22 cellular contexts compared by ENCODE assay signal in the genomic region with DNA sequence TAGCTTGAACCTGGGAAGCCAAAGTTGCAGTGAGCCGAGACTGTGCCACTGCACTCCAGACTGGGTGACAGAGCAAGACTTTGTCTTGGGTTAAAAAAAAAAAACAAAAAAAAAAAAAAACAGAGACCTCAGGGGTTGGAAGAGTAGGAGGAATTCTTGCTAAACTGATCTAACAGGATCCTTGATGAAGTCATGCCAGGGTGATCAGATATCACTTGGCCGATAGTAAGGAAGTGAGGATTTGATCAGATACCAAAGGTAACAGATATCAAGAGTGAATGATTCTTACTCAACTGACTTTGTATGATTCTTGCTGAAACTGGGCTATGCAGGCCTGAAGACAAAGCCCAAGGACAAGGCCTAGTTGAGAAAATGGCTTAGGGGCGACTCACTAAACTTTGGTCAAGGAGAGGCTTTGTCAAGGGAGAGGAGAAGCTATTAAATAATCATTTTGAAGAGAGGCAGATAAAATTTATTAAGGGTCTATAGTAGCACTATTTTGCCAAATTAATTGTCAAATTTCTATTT.
DNase-seq lines count a peak whose midpoint lies in the region; ATAC-seq and TF ChIP-seq lines count a peak whose summit lies in the region.
"Had no signal": no experiment of that assay in that cellular context is flagged by ENCODE, and none has a peak within 500 bp of the region (broad histone marks: within the 10 kb centered on the region; RNA-seq: fewer than 3 reads in every experiment).

No MANE protein-coding gene starts in this region.

- intact Hi-C loops in IMR-90 (cut with micrococcal nuclease): loop anchor here (5.0 kb wide), 1 partner anchor 323 kb away; no protein-coding TSS in a partner anchor
- intact Hi-C loops in adrenal gland (cut with DNase I): no loop called here

- in situ Hi-C loops in IMR-90 (cut with MboI; ENCODE audit: low sequenced_read_pairs): no loop called here

- no peak overlapping the region for H3K56ac ChIP-seq in IMR-90 (ENCODE audit: extremely low read depth, insufficient read depth, low read length)

- H3K79me1 ChIP-seq in IMR-90 (ENCODE audit: low read depth in 1 of 2, low read length in 2 of 2): no peaks in the 10 kb centered on the region

- no peaks in the 10 kb centered on the region; the same call in 1 of the 2 replicates for H3K9me1 ChIP-seq in IMR-90 (ENCODE audit: insufficient read depth, low read length)

- DNase-seq in EH (ENCODE audit: low read depth) (peak; percentile 46), IMR-90 (peak; percentile 31), astrocyte of the hippocampus (ENCODE audit: low read depth, low spot score) (peak; percentile 16), kidney tubule cell (ENCODE audit: low spot score) (peak; percentile 51), adrenal gland (no peak), GM10248 (ENCODE audit: extremely low spot score) (no peak), ureter (ENCODE audit: low spot score) (no peak), chondrocyte (ENCODE audit: low spot score) (no peak)
- DNase-seq: AML-193; C1 segment of cervical spinal cord; Calu3; CD8-positive, alpha-beta memory T cell; DMS153; H9; NCI-H1417; NCI-H187; NCI-H2107; NCI-H446 treated with DMSO at 0.1 percent for 48 hours; NCI-H526 treated with DMSO at 0.1 percent for 48 hours; OCI-M1; Right ventricle myocardium superior had no signal

- no peaks in the 10 kb centered on the region for H3K27me3 ChIP-seq in IMR-90 (ENCODE audit: control insufficient read depth, insufficient read depth, low read length)
- no peaks in the 10 kb centered on the region for H3K27me3 ChIP-seq in adrenal gland

- no peak overlapping the region for H3K27ac Mint-ChIP-seq in chondrocyte (ENCODE audit: unreplicated experiment)
- H3K27ac Mint-ChIP-seq: CD8-positive, alpha-beta memory T cell; H9 had no signal

- H2BK5ac ChIP-seq in IMR-90 (ENCODE audit: low read depth, low read length, poor library complexity, severe bottlenecking): no peak overlapping the region

- no peak overlapping the region for H4K8ac ChIP-seq in IMR-90 (ENCODE audit: low read depth in 2 of 2, low read length in 2 of 2)

- peak overlapping the region; percentile 85 for H3K14ac ChIP-seq in IMR-90 (replicated peaks; ENCODE audit: low read depth, low read length)

- no peak overlapping the region for H2AFZ ChIP-seq in IMR-90 (replicated peaks; ENCODE audit: low read length, poor library complexity)

- 100% methylated on average over 1 of the region's 3 CpGs; no CpG with 5 or more reads in 1 of the 2 experiments for WGBS in IMR-90 (ENCODE audit: extremely low coverage in 2 of 2, insufficient read length in 1 of 2), 2 experiments
- 83 to 88% (median 85%) methylated on average over 3 of the region's 3 CpGs for WGBS in adrenal gland, 4 donors

- no peaks in the 10 kb centered on the region for H3K27me3 Mint-ChIP-seq in chondrocyte (ENCODE audit: low read depth)

- H2BK120ac ChIP-seq in IMR-90 (ENCODE audit: low read depth, low read length): peak overlapping the region; percentile 81

- H3K9me3 ChIP-seq in IMR-90 (ENCODE audit: control insufficient read depth, insufficient read depth, low read length): no peaks in the 10 kb centered on the region
- no peaks in the 10 kb centered on the region for H3K9me3 ChIP-seq in adrenal gland (replicated peaks in 1 of 3)

- no peaks in the 10 kb centered on the region for H3K36me3 Mint-ChIP-seq in chondrocyte (ENCODE audit: low read depth)

- H2AK9ac ChIP-seq in IMR-90 (replicated peaks; ENCODE audit: low read depth, low read length, poor library complexity): no peak overlapping the region

- H3K27ac ChIP-seq in IMR-90 (ENCODE audit: insufficient read depth, low read length) (no peak overlapping the region), adrenal gland (no peak overlapping the region)

- no peaks in the 10 kb centered on the region for H3K36me3 ChIP-seq in IMR-90 (ENCODE audit: control insufficient read depth, insufficient read depth, low read length)
- no peaks in the 10 kb centered on the region for H3K36me3 ChIP-seq in adrenal gland (replicated peaks in 1 of 2)

- H3K4me2 ChIP-seq in IMR-90 (ENCODE audit: low read depth, low read length): no peak overlapping the region

- H3K18ac ChIP-seq in IMR-90 (ENCODE audit: low read depth, low read length): peak overlapping the region; percentile 20; the same call in 1 of the 2 replicates

- ATAC-seq in IMR-90 (ENCODE audit: low read depth): no peak

- dilution Hi-C loops in IMR-90 (cut with HindIII; ENCODE audit: low sequenced_read_pairs, unreplicated experiment): no loop called here

- peaks cover 7% of the 10 kb centered on the region for H3K4me1 ChIP-seq in IMR-90 (ENCODE audit: control insufficient read depth, insufficient read depth, low read length)
- no peaks in the 10 kb centered on the region for H3K4me1 ChIP-seq in adrenal gland (replicated peaks in 1 of 2)

- H3K4me3 Mint-ChIP-seq in chondrocyte (ENCODE audit: unreplicated experiment): no peak overlapping the region
- H3K4me3 Mint-ChIP-seq: CD8-positive, alpha-beta memory T cell; H9; IgD-negative memory B cell had no signal

- CTCF ChIA-PET in IMR-90 (lab: Yijun Ruan, JAX) (interaction anchor here (0.7 kb wide), 1 partner anchor 716 kb away, joined by 5 read pairs; no protein-coding TSS in a partner anchor), GM10248 (lab: Yijun Ruan, JAX) (interaction anchor here (1.4 kb wide), 1 partner anchor 23 kb away, joined by 3 read pairs; no protein-coding TSS in a partner anchor)

- H3K4me1 Mint-ChIP-seq in chondrocyte (ENCODE audit: low read depth): peaks cover 12% of the 10 kb centered on the region

- no peak overlapping the region for H3K23ac ChIP-seq in IMR-90 (ENCODE audit: low read depth, low read length)

- peaks cover 6% of the 10 kb centered on the region for H3K9me3 Mint-ChIP-seq in chondrocyte (ENCODE audit: low read depth)
- H3K9me3 Mint-ChIP-seq: H9, IgD-negative memory B cell had no signal

- H2AK5ac ChIP-seq in IMR-90 (ENCODE audit: low read depth, low read length): 0 out of 2 replicates have a peak overlapping the region, but pooled peaks have one; percentile 43

- TF ChIP-seq RAD21 in IMR-90 (IDR thresholded peaks at IDR 0.05; ENCODE audit: low read length): no peak

- peak overlapping the region; percentile 80; the same call in 1 of the 2 replicates for H2BK20ac ChIP-seq in IMR-90 (ENCODE audit: low read depth, low read length)

- no peak overlapping the region for H3K4me3 ChIP-seq in IMR-90 (ENCODE audit: insufficient read depth, low read depth, low read length)
- H3K4me3 ChIP-seq in adrenal gland: no peak overlapping the region

- no peak overlapping the region for H3K9ac ChIP-seq in IMR-90 (ENCODE audit: low read depth, low read length)

- H3K4ac ChIP-seq in IMR-90 (ENCODE audit: low read depth, low read length): peak overlapping the region; percentile 72; the same call in 1 of the 2 replicates

- H4K5ac ChIP-seq in IMR-90 (ENCODE audit: low read depth, low read length): no peak overlapping the region

- POLR2A ChIA-PET in IMR-90 (lab: Charles Lee; ENCODE audit: unreplicated experiment): no interaction called here
- POLR2A ChIA-PET in GM10248 (lab: Yijun Ruan, JAX): no interaction called here

- no peak for TF ChIP-seq POLR2A in IMR-90 (IDR thresholded peaks at IDR 0.05; ENCODE audit: low read depth, low read length)
- TF ChIP-seq POLR2A in adrenal gland (IDR thresholded peaks at IDR 0.05): no peak

- no TSS peak for BruUV-seq in IMR-90 (replicated peaks; lab: Mats Ljungman, UMichigan)

- H2BK15ac ChIP-seq in IMR-90 (ENCODE audit: low read depth, low read length): peak overlapping the region; percentile 34; the same call in 1 of the 3 replicates

- H4K91ac ChIP-seq in IMR-90 (ENCODE audit: insufficient read depth, low read depth, low read length): no peak overlapping the region

- H4K20me1 ChIP-seq in IMR-90 (ENCODE audit: insufficient read depth, low read length): no peaks in the 10 kb centered on the region

- TF ChIP-seq CTCF in IMR-90 (conservative IDR thresholded peaks at IDR 0.05; ENCODE audit: low read depth, low read length) (no peak), adrenal gland (IDR thresholded peaks at IDR 0.05) (no peak), GM10248 (IDR thresholded peaks at IDR 0.05; ENCODE audit: control extremely low read depth, extremely low read depth, low read depth, missing control alignments) (no peak), chondrocyte (IDR thresholded peaks at IDR 0.05) (no peak)

TF ChIP-seq in IMR-90, 13 proteins besides CTCF, POLR2A, EP300 and RAD21:
- TF ChIP-seq MAZ (IDR thresholded peaks at IDR 0.05; ENCODE audit: borderline replicate concordance, low read depth, low read length) (no peak), MXI1 (IDR thresholded peaks at IDR 0.05; ENCODE audit: borderline replicate concordance, low read depth, low read length) (no peak), MAFK (IDR thresholded peaks at IDR 0.05; ENCODE audit: low read depth, low read length) (no peak), RCOR1 (IDR thresholded peaks at IDR 0.05; ENCODE audit: insufficient replicate concordance, low read length) (no peak), CHD1 (IDR thresholded peaks at IDR 0.05; ENCODE audit: low read depth, low read length) (no peak), BHLHE40 (IDR thresholded peaks at IDR 0.05; ENCODE audit: low read depth, low read length) (no peak), FOS (IDR thresholded peaks at IDR 0.05; ENCODE audit: low read depth, low read length) (no peak), CEBPB (IDR thresholded peaks at IDR 0.05; ENCODE audit: low read depth, low read length) (no peak), RFX5 (IDR thresholded peaks at IDR 0.05; ENCODE audit: low read depth, low read length) (no peak), SMC3 (IDR thresholded peaks at IDR 0.05; ENCODE audit: low read depth, low read length) (no peak), NFE2L2 (IDR thresholded peaks at IDR 0.05; ENCODE audit: low read depth, low read length) (no peak)
- TF ChIP-seq, protein P1, sequence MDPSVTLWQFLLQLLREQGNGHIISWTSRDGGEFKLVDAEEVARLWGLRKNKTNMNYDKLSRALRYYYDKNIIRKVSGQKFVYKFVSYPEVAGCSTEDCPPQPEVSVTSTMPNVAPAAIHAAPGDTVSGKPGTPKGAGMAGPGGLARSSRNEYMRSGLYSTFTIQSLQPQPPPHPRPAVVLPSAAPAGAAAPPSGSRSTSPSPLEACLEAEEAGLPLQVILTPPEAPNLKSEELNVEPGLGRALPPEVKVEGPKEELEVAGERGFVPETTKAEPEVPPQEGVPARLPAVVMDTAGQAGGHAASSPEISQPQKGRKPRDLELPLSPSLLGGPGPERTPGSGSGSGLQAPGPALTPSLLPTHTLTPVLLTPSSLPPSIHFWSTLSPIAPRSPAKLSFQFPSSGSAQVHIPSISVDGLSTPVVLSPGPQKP (IDR thresholded peaks at IDR 0.05; ENCODE audit: borderline replicate concordance, low read depth, low read length): no peak
- TF ChIP-seq, protein P2, sequence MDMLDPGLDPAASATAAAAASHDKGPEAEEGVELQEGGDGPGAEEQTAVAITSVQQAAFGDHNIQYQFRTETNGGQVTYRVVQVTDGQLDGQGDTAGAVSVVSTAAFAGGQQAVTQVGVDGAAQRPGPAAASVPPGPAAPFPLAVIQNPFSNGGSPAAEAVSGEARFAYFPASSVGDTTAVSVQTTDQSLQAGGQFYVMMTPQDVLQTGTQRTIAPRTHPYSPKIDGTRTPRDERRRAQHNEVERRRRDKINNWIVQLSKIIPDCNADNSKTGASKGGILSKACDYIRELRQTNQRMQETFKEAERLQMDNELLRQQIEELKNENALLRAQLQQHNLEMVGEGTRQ (IDR thresholded peaks at IDR 0.05; ENCODE audit: low read depth, low read length): no peak
TF ChIP-seq in IMR-90: peak in this region for 0.

Comparison
In these comparisons a context has a peak if more than half of its experiments do, and no peak if none do; other contexts are left out.
1. DNase-seq: peak in EH (single experiment), IMR-90 (single experiment), astrocyte of the hippocampus (single experiment) and kidney tubule cell (single experiment); none in adrenal gland (0 of 7), GM10248 (single experiment), ureter (single experiment) and chondrocyte (single experiment).